Comparison of ENCODE assay signal across 8 cellular contexts in the genomic region with DNA sequence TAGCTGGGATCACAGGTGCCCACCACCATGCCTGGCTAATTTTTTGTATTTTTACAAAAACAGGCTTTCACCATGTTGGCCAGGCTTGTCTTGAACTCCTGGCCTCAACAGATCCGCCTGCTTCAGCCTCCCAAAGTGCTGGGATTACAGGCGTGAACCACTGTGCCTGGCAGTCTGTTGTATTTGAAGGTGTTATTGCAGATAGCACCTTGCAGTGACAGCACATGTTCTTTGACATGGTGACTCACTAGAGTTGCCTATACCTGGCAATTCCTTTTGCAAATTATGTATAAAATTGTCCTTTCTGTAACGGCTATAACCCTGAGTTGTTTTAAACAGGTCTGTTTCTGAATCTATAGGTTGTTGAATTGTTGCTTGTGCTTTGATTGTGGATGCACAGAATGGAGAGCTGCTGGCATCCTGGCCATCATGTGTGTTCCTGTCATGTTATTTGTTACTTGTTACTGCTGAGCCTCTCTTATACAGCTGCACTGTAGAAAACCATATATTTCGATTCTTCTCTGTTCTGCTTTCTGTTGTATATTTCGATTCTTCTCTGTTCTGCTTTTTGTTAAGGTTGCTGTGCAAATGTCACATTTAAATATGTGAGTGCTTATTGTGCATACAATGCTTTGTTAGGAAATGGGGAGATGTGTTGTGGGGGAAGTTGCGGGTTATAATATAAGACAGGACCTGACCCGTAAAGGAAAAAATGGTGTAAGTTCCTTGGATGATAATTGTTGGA. TPM values are rescaled to one million over a fixed set of nuclear protein-coding genes. Genes with fewer than 3 reads are reported as not detected.
DNase-seq lines count a peak whose midpoint lies in the region; ATAC-seq, FAIRE-seq and TF ChIP-seq lines count a peak whose summit lies in the region.

No MANE protein-coding gene starts in this region.

- peaks cover 0 to 12% of the 10 kb centered on the region in 2 donors for H3K4me1 ChIP-seq in small intestine (ENCODE audit: control insufficient read depth in 2 of 2, insufficient read depth in 1 of 2, low read depth in 1 of 2, low read length in 1 of 2)

- peak overlapping the region; percentile 96 for H3K4me3 Mint-ChIP-seq in activated naive CD4-positive, alpha-beta T cell treated with anti-CD3 and anti-CD28 coated beads, Interleukin-2, amount 50 U/mL, for 24 hours
- H3K4me3 Mint-ChIP-seq in activated CD8-positive, alpha-beta T cell treated with anti-CD3 and anti-CD28 coated beads for 36 hours = peak overlapping the region; percentile 98

- H3K27me3 Mint-ChIP-seq in activated naive CD4-positive, alpha-beta T cell treated with anti-CD3 and anti-CD28 coated beads, Interleukin-2, amount 50 U/mL, for 24 hours = no peaks in the 10 kb centered on the region
- no peaks in the 10 kb centered on the region for H3K27me3 Mint-ChIP-seq in activated CD8-positive, alpha-beta T cell treated with anti-CD3 and anti-CD28 coated beads for 36 hours

- no peak for DNase-seq in activated naive CD4-positive, alpha-beta T cell treated with Interleukin-2 at 50 U/mL for 16 hours
- no peak for DNase-seq in activated CD8-positive, alpha-beta T cell treated with anti-CD3 and anti-CD28 coated beads for 36 hours
- DNase-seq in small intestine (peak; percentile 20), DMS153 (lab: John Stamatoyannopoulos, UW) (no peak), AG20443 (ENCODE audit: low spot score) (no peak), HuH-7.5 (ENCODE audit: low spot score) (no peak)

- POLR2A ChIA-PET in activated CD8-positive, alpha-beta T cell treated with anti-CD3 and anti-CD28 coated beads for 36 hours (lab: Charles Lee) = interaction anchor here (1.2 to 6.3 kb wide), 2 partner anchors 8 to 10 kb away, joined by 5 to 127 read pairs; a partner anchor contains a TSS

- H3K36me3 ChIP-seq in small intestine (ENCODE audit: control insufficient read depth in 2 of 2, insufficient read depth in 2 of 2, low read length in 2 of 2) = peaks cover 0 to 3% of the 10 kb centered on the region in 2 donors

- no peaks in the 10 kb centered on the region for H3K9me3 Mint-ChIP-seq in activated naive CD4-positive, alpha-beta T cell treated with anti-CD3 and anti-CD28 coated beads, Interleukin-2, amount 50 U/mL, for 24 hours
- no peaks in the 10 kb centered on the region for H3K9me3 Mint-ChIP-seq in activated CD8-positive, alpha-beta T cell treated with anti-CD3 and anti-CD28 coated beads for 36 hours

- WGBS in small intestine, 3 donors = 40 to 50% (median 44%) methylated on average over 7 of the region's 7 CpGs

- peak overlapping the region; percentile 98 for H3K27ac Mint-ChIP-seq in activated naive CD4-positive, alpha-beta T cell treated with anti-CD3 and anti-CD28 coated beads, Interleukin-2, amount 50 U/mL, for 24 hours
- H3K27ac Mint-ChIP-seq in activated CD8-positive, alpha-beta T cell treated with anti-CD3 and anti-CD28 coated beads for 36 hours = peak overlapping the region; percentile 89

- intact Hi-C loops in activated CD8-positive, alpha-beta T cell treated with anti-CD3 and anti-CD28 coated beads for 36 hours (cut with micrococcal nuclease) = loop anchor here (1.0 to 5.0 kb wide), 2 partner anchors 8 to 76 kb away; a partner anchor contains a TSS

- H3K9me3 ChIP-seq in small intestine (ENCODE audit: control insufficient read depth, low read depth) = no peaks in the 10 kb centered on the region

- no peak for FAIRE-seq in small intestine (lab: Jason Lieb, UNC)

- peak overlapping the region in 1 of 2 donors; percentile 77 for H3K27ac ChIP-seq in small intestine (ENCODE audit: low read depth in 1 of 2, low read length in 1 of 2)

- CTCF ChIA-PET in activated CD8-positive, alpha-beta T cell treated with anti-CD3 and anti-CD28 coated beads for 36 hours (lab: Charles Lee) = no interaction called here

- no peak overlapping the region for H3K4me3 ChIP-seq in small intestine (ENCODE audit: low read depth in 1 of 2, low read length in 2 of 2)

- peak; percentile 78 for ATAC-seq in HG03103 (IDR thresholded peaks at IDR 0.05; ENCODE audit: low read depth, unreplicated experiment)
- ATAC-seq in activated CD8-positive, alpha-beta T cell treated with anti-CD3 and anti-CD28 coated beads for 36 hours = peak; percentile 29

- H3K27me3 ChIP-seq in small intestine (ENCODE audit: control insufficient read depth in 2 of 2, insufficient read depth in 2 of 2, low read length in 2 of 2) = no peaks in the 10 kb centered on the region

- peaks cover 48% of the 10 kb centered on the region for H3K4me1 Mint-ChIP-seq in activated naive CD4-positive, alpha-beta T cell treated with anti-CD3 and anti-CD28 coated beads, Interleukin-2, amount 50 U/mL, for 24 hours
- H3K4me1 Mint-ChIP-seq in activated CD8-positive, alpha-beta T cell treated with anti-CD3 and anti-CD28 coated beads for 36 hours (ENCODE audit: low read depth) = peaks cover 46% of the 10 kb centered on the region

- TF ChIP-seq CTCF in activated CD8-positive, alpha-beta T cell treated with anti-CD3 and anti-CD28 coated beads for 36 hours (IDR thresholded peaks at IDR 0.05) = no peak

- peaks cover 38% of the 10 kb centered on the region for H3K36me3 Mint-ChIP-seq in activated naive CD4-positive, alpha-beta T cell treated with anti-CD3 and anti-CD28 coated beads, Interleukin-2, amount 50 U/mL, for 24 hours
- peaks cover 84% of the 10 kb centered on the region for H3K36me3 Mint-ChIP-seq in activated CD8-positive, alpha-beta T cell treated with anti-CD3 and anti-CD28 coated beads for 36 hours (ENCODE audit: low read depth)

RNA-seq across cellular contexts. Expression of a gene that starts 8.1 kb away (rescaled TPM):
- total RNA-seq in activated CD8-positive, alpha-beta T cell treated with anti-CD3 and anti-CD28 coated beads for 36 hours = 100 to 1,000 TPM; 354 to 358 TPM
- polyA plus RNA-seq in small intestine = 10 to 100 TPM; 25.4 to 31.1 (median 27.7) TPM

RNA-seq across cellular contexts. Expression of a gene that starts 37.3 kb away (rescaled TPM):
- total RNA-seq in activated CD8-positive, alpha-beta T cell treated with anti-CD3 and anti-CD28 coated beads for 36 hours = 1 to 10 TPM; 3.5 to 5.1 TPM
- polyA plus RNA-seq in small intestine = 1 to 10 TPM; 1.1 to 1.6 (median 1.5) TPM
